18 cellular contexts compared by ENCODE assay signal in genomic region chr2:102235042-102235473, GRCh38. TPM values are rescaled to one million over a fixed set of nuclear protein-coding genes. Genes with fewer than 3 reads are reported as not detected.
DNase-seq lines count a peak whose midpoint lies in the region; ATAC-seq and TF ChIP-seq lines count a peak whose summit lies in the region.
"Had no signal": no experiment of that assay in that cellular context is flagged by ENCODE, and none has a peak within 500 bp of the region (broad histone marks: within the 10 kb centered on the region; RNA-seq: fewer than 3 reads in every experiment).

No MANE protein-coding gene starts in this region.

- H3K27me3 Mint-ChIP-seq in activated CD4-positive, alpha-beta T cell treated with anti-CD3 and anti-CD28 coated beads, Interleukin-2, amount 10 ng/mL, durations not matched to agents 7 days and 5 days, result no peaks in the 10 kb centered on the region

- peak overlapping the region; percentile 15; the same call in 1 of the 2 replicates for H2AFZ ChIP-seq in Loucy (ENCODE audit: low read length)

- H3K27me3 ChIP-seq in Loucy (ENCODE audit: insufficient read depth, low read length, poor library complexity, severe bottlenecking) (no peaks in the 10 kb centered on the region), MG63 (no peaks in the 10 kb centered on the region)

- H3K27ac Mint-ChIP-seq in activated CD4-positive, alpha-beta T cell treated with anti-CD3 and anti-CD28 coated beads, Interleukin-2, amount 10 ng/mL, durations not matched to agents 7 days and 5 days, result peak overlapping the region; percentile 51
- H3K27ac Mint-ChIP-seq: T-helper 2 cell treated with Interferon-gamma antibody and Interleukin-4, amounts not matched to agents 5 μg/mL and 100 μg/mL, for 36 hours had no signal

- H3K4me1 ChIP-seq in Loucy (ENCODE audit: insufficient read depth, low read length, poor library complexity, severe bottlenecking), result no peaks in the 10 kb centered on the region

- peaks cover 28% of the 10 kb centered on the region for H3K4me1 Mint-ChIP-seq in activated CD4-positive, alpha-beta T cell treated with anti-CD3 and anti-CD28 coated beads, Interleukin-2, amount 10 ng/mL, durations not matched to agents 7 days and 5 days
- H3K4me1 Mint-ChIP-seq: neural crest cell had no signal

- no peaks in the 10 kb centered on the region for H3K79me2 ChIP-seq in Loucy (ENCODE audit: insufficient read depth, low read length)

- H3K9me3 ChIP-seq in Loucy (ENCODE audit: insufficient read depth, low read depth, low read length) (no peaks in the 10 kb centered on the region), MG63 (no peaks in the 10 kb centered on the region)

- no peaks in the 10 kb centered on the region for H3F3A ChIP-seq in Loucy (ENCODE audit: low read depth)

- H4K20me1 ChIP-seq in Loucy (ENCODE audit: insufficient read depth, low read length, poor library complexity, severe bottlenecking), result no peaks in the 10 kb centered on the region

- DNase-seq in activated CD4-positive, alpha-beta T cell treated with anti-CD3 and anti-CD28 coated beads, Interleukin-2, amount 10 ng/mL, durations not matched to agents 7 days and 5 days, result no peak
- DNase-seq in activated CD4-positive, alpha-beta T cell treated with anti-CD3 and anti-CD28 coated beads, Interleukin-2, amount 50 U/mL, for 48 hours, result no peak
- DNase-seq in choroid plexus epithelial cell (ENCODE audit: low read depth), result no peak
- peak; percentile 20 to 51 for DNase-seq in lung microvascular endothelial cell (ENCODE audit: low read depth in 2 of 2)
- no peak for DNase-seq in MG63
- DNase-seq: activated CD4-positive, alpha-beta T cell treated with anti-CD3 and anti-CD28 coated beads, Interleukin-2, amount 50 U/mL, for 1 hour; activated effector memory CD4-positive, alpha-beta T cell treated with Interleukin-2 at 50 U/mL for 16 hours; NCI-H146; NCI-H446; retina; SHP77 had no signal

- no peak overlapping the region for H3K9ac ChIP-seq in Loucy (ENCODE audit: low read depth, low read length, poor library complexity, severe bottlenecking)

- ATAC-seq in HG03432 (IDR thresholded peaks at IDR 0.05; ENCODE audit: unreplicated experiment), result no peak
- ATAC-seq in HG03097 (IDR thresholded peaks at IDR 0.05; ENCODE audit: low FRiP score, unreplicated experiment), result no peak

- no peaks in the 10 kb centered on the region for H3K9me2 ChIP-seq in Loucy (replicated peaks; ENCODE audit: low read depth, low read length)

- peaks cover 3% of the 10 kb centered on the region for H3K36me3 Mint-ChIP-seq in activated CD4-positive, alpha-beta T cell treated with anti-CD3 and anti-CD28 coated beads, Interleukin-2, amount 10 ng/mL, durations not matched to agents 7 days and 5 days (ENCODE audit: low read depth)
- H3K36me3 Mint-ChIP-seq: immature natural killer cell had no signal

- POLR2A ChIA-PET in activated CD4-positive, alpha-beta T cell treated with anti-CD3 and anti-CD28 coated beads, Interleukin-2, amount 10 ng/mL, durations not matched to agents 7 days and 5 days (lab: Charles Lee), result no interaction called here

- CTCF ChIA-PET in activated CD4-positive, alpha-beta T cell treated with anti-CD3 and anti-CD28 coated beads, Interleukin-2, amount 10 ng/mL, durations not matched to agents 7 days and 5 days (lab: Charles Lee), result interaction anchor here (0.6 to 2.7 kb wide), 12 partner anchors 9 to 578 kb away, joined by 3 to 10 read pairs (median 4); no protein-coding TSS in a partner anchor

- TF ChIP-seq CTCF in Loucy (conservative IDR thresholded peaks at IDR 0.05; ENCODE audit: low read length) (no peak), choroid plexus epithelial cell (conservative IDR thresholded peaks at IDR 0.05; ENCODE audit: low read depth, low read length) (peak; percentile 2)

- peaks cover 6% of the 10 kb centered on the region for H3K9me3 Mint-ChIP-seq in activated CD4-positive, alpha-beta T cell treated with anti-CD3 and anti-CD28 coated beads, Interleukin-2, amount 10 ng/mL, durations not matched to agents 7 days and 5 days
- H3K9me3 Mint-ChIP-seq: immature natural killer cell; neural crest cell; T-helper 2 cell treated with Interferon-gamma antibody and Interleukin-4, amounts not matched to agents 5 μg/mL and 100 μg/mL, for 36 hours had no signal

- H3K36me3 ChIP-seq in Loucy (ENCODE audit: insufficient read depth, low read length) (no peaks in the 10 kb centered on the region), MG63 (no peaks in the 10 kb centered on the region)

- H3K4me3 ChIP-seq in Loucy (ENCODE audit: low read length, poor library complexity, severe bottlenecking) (no peak overlapping the region), choroid plexus epithelial cell (ENCODE audit: low read depth, low read length) (no peak overlapping the region), MG63 (no peak overlapping the region)
- H3K4me3 ChIP-seq: coronary artery had no signal

- no peak overlapping the region for H3K4me2 ChIP-seq in Loucy (ENCODE audit: low read depth, low read length, poor library complexity, severe bottlenecking)

- no peak overlapping the region for H3K4me3 Mint-ChIP-seq in activated CD4-positive, alpha-beta T cell treated with anti-CD3 and anti-CD28 coated beads, Interleukin-2, amount 10 ng/mL, durations not matched to agents 7 days and 5 days
- H3K4me3 Mint-ChIP-seq: neural crest cell; T-helper 2 cell treated with Interferon-gamma antibody and Interleukin-4, amounts not matched to agents 5 μg/mL and 100 μg/mL, for 36 hours had no signal

RNA-seq across cellular contexts. Expression of gene IL1RL2, which starts 48.2 kb away (rescaled TPM):
- total RNA-seq in activated CD4-positive, alpha-beta T cell treated with anti-CD3 and anti-CD28 coated beads, Interleukin-2, amount 10 ng/mL, durations not matched to agents 7 days and 5 days, result not detected
- 0.20 and 0.22 TPM in 2 replicates for total RNA-seq in lung microvascular endothelial cell
- not detected in 2 replicates for total RNA-seq in MG63 (2014; rRNA removed; shearing (Covaris generic); ENCODE audit: low replicate concordance)
- total RNA-seq: neural crest cell had no signal

Comparison
In these comparisons a context has a peak if more than half of its experiments do, and no peak if none do; other contexts are left out.
1. DNase-seq: peak in lung microvascular endothelial cell (2 of 2); none in activated CD4-positive, alpha-beta T cell treated with anti-CD3 and anti-CD28 coated beads, Interleukin-2, amount 10 ng/mL, durations not matched to agents 7 days and 5 days (single experiment), activated CD4-positive, alpha-beta T cell treated with anti-CD3 and anti-CD28 coated beads, Interleukin-2, amount 50 U/mL, for 48 hours (0 of 2), choroid plexus epithelial cell (single experiment) and MG63 (single experiment).